8 cellular contexts compared by ENCODE assay signal in genomic region chr4:172662113-172662512, GRCh38.
"Had no signal": no experiment of that assay in that cellular context is flagged by ENCODE, and none has a peak within 500 bp of the region (broad histone marks: within the 10 kb centered on the region; RNA-seq: fewer than 3 reads in every experiment).

No MANE protein-coding gene starts in this region.

- H3K4me3 ChIP-seq: GM12878 had no signal

- ATAC-seq: GM12878 had no signal

- FAIRE-seq: G401.6, GM12878, GM12891, GM12892, GM18507, GM19239 had no signal

- DNase-seq: GDM1, GF-D8 had no signal
